Comparison of ENCODE assay signal across 1 cellular context in the genomic region with DNA sequence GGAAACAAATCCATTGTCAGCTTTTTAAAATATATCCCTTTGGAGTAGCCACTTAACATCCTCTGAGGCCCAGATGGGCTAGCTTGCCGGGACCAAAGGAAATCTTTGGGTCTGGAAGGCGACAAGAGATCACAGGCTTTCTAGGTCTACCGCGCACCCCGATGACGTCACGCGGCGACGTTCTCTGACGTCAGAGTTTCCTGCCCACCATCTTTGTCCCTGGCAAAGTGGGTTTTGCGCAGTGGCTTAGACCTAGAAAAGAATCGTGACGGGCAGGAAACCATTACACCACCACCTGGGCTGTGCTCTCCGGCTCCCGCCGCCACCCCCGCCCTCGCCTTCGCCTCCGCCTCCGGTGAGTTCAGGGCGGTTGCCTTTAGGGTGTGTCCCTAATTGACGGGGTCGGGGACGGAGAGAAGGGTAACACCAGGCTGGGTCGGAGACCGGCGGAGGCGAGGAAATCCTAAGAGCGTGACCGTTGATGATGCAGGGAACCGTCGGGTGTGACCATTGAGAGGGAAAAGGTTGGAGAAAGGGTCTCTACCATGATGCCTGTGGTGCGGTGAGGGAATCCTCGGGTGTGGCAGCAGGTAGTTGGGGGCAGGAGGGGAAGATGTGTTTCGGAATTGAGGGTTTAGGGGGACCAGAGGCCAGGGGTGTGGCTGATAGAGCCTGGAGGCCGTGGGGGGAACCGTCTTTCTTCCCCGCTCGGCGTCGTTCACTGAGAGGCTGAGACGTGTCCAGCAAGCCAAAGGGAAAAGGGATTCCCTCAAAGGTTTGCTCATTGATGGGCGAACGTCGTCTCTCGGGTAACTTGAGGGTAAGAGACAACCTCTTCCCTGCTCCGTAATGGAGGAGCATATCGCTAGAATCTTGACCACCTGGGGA.
A peak's percentile ranks its signal among the peaks of the same experiment; 100 is the strongest.
TF ChIP-seq lines count a peak whose summit lies in the region.

A gene (plus strand): TSS at position 249 of the 888 bp plus-strand sequence. CDS start 6,709 bp downstream, outside the sequence.

TF ChIP-seq in GM12878, 131 proteins besides CTCF, POLR2A, EP300 and RAD21 (continued from another document and continues in another):
- no peak for TF ChIP-seq CBX5 (IDR thresholded peaks at IDR 0.05; ENCODE audit: low read depth)
- TF ChIP-seq, protein P1, sequence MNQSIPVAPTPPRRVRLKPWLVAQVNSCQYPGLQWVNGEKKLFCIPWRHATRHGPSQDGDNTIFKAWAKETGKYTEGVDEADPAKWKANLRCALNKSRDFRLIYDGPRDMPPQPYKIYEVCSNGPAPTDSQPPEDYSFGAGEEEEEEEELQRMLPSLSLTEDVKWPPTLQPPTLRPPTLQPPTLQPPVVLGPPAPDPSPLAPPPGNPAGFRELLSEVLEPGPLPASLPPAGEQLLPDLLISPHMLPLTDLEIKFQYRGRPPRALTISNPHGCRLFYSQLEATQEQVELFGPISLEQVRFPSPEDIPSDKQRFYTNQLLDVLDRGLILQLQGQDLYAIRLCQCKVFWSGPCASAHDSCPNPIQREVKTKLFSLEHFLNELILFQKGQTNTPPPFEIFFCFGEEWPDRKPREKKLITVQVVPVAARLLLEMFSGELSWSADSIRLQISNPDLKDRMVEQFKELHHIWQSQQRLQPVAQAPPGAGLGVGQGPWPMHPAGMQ (IDR thresholded peaks at IDR 0.05; ENCODE audit: borderline replicate concordance) = no peak
- TF ChIP-seq CREM (IDR thresholded peaks at IDR 0.05; ENCODE audit: low read depth) = peak; percentile 100
- TF ChIP-seq KDM1A (IDR thresholded peaks at IDR 0.05; ENCODE audit: borderline replicate concordance) = no peak
- TF ChIP-seq TCF3 (IDR thresholded peaks at IDR 0.05; ENCODE audit: borderline replicate concordance, insufficient read depth, low read depth, low read length) = 0 out of 2 replicates have a peak, but pooled peaks have one; percentile 18
- no peak for TF ChIP-seq SREBF1 (IDR thresholded peaks at IDR 0.05; ENCODE audit: low read length)
- TF ChIP-seq IKZF2 (IDR thresholded peaks at IDR 0.05) = peak; percentile 51 to 67; a peak in 3 of 4 replicates
- TF ChIP-seq MYC (IDR thresholded peaks at IDR 0.05; ENCODE audit: insufficient read depth, insufficient read length, insufficient replicate concordance, low read length, severe bottlenecking) = no peak
- 0 out of 2 replicates have a peak, but pooled peaks have one; percentile 62 for TF ChIP-seq TCF12 (IDR thresholded peaks at IDR 0.05; ENCODE audit: low read depth, low read length)
- TF ChIP-seq SIN3A (IDR thresholded peaks at IDR 0.05; ENCODE audit: low read depth, low read length) = no peak
- TF ChIP-seq ESRRA (IDR thresholded peaks at IDR 0.05; ENCODE audit: low read length) = peak; percentile 50
- peak; percentile 100 for TF ChIP-seq YY1 (IDR thresholded peaks at IDR 0.05; ENCODE audit: low read depth, low read length)
- TF ChIP-seq NRF1 (conservative IDR thresholded peaks at IDR 0.05; ENCODE audit: low read depth, low read length) = 0 out of 2 replicates have a peak, but pooled peaks have one; percentile 15
- TF ChIP-seq CREB1 (IDR thresholded peaks at IDR 0.05; ENCODE audit: low read depth) = peak; percentile 100
- TF ChIP-seq, protein P2, sequence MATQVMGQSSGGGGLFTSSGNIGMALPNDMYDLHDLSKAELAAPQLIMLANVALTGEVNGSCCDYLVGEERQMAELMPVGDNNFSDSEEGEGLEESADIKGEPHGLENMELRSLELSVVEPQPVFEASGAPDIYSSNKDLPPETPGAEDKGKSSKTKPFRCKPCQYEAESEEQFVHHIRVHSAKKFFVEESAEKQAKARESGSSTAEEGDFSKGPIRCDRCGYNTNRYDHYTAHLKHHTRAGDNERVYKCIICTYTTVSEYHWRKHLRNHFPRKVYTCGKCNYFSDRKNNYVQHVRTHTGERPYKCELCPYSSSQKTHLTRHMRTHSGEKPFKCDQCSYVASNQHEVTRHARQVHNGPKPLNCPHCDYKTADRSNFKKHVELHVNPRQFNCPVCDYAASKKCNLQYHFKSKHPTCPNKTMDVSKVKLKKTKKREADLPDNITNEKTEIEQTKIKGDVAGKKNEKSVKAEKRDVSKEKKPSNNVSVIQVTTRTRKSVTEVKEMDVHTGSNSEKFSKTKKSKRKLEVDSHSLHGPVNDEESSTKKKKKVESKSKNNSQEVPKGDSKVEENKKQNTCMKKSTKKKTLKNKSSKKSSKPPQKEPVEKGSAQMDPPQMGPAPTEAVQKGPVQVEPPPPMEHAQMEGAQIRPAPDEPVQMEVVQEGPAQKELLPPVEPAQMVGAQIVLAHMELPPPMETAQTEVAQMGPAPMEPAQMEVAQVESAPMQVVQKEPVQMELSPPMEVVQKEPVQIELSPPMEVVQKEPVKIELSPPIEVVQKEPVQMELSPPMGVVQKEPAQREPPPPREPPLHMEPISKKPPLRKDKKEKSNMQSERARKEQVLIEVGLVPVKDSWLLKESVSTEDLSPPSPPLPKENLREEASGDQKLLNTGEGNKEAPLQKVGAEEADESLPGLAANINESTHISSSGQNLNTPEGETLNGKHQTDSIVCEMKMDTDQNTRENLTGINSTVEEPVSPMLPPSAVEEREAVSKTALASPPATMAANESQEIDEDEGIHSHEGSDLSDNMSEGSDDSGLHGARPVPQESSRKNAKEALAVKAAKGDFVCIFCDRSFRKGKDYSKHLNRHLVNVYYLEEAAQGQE (IDR thresholded peaks at IDR 0.05; ENCODE audit: low read depth, low read length) = no peak
- no peak for TF ChIP-seq MEF2B (IDR thresholded peaks at IDR 0.05; ENCODE audit: partially characterized antibody, poor library complexity, severe bottlenecking)
- TF ChIP-seq, protein P3, sequence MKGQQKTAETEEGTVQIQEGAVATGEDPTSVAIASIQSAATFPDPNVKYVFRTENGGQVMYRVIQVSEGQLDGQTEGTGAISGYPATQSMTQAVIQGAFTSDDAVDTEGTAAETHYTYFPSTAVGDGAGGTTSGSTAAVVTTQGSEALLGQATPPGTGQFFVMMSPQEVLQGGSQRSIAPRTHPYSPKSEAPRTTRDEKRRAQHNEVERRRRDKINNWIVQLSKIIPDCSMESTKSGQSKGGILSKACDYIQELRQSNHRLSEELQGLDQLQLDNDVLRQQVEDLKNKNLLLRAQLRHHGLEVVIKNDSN (IDR thresholded peaks at IDR 0.05; ENCODE audit: borderline replicate concordance, extremely low read length, insufficient read depth, low read depth, low read length) = no peak
- no peak for TF ChIP-seq POLR2AphosphoS2 (IDR thresholded peaks at IDR 0.05; ENCODE audit: low read depth, low read length)
- peak; percentile 46; the same call in 1 of the 2 replicates for TF ChIP-seq NR2F1 (conservative IDR thresholded peaks at IDR 0.05)
- TF ChIP-seq SMAD1 (IDR thresholded peaks at IDR 0.05; ENCODE audit: low read depth, partially characterized antibody) = peak; percentile 34
- peak; percentile 73; the same call in 1 of the 2 replicates for TF ChIP-seq PAX5 (IDR thresholded peaks at IDR 0.05; ENCODE audit: borderline replicate concordance, low read depth, low read length)
- TF ChIP-seq ZZZ3 (IDR thresholded peaks at IDR 0.05; ENCODE audit: control insufficient read depth, insufficient read length, low read depth) = no peak
- TF ChIP-seq, protein P4, sequence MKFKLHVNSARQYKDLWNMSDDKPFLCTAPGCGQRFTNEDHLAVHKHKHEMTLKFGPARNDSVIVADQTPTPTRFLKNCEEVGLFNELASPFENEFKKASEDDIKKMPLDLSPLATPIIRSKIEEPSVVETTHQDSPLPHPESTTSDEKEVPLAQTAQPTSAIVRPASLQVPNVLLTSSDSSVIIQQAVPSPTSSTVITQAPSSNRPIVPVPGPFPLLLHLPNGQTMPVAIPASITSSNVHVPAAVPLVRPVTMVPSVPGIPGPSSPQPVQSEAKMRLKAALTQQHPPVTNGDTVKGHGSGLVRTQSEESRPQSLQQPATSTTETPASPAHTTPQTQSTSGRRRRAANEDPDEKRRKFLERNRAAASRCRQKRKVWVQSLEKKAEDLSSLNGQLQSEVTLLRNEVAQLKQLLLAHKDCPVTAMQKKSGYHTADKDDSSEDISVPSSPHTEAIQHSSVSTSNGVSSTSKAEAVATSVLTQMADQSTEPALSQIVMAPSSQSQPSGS (IDR thresholded peaks at IDR 0.05; ENCODE audit: low read length) = peak; percentile 96
- TF ChIP-seq HDGF (IDR thresholded peaks at IDR 0.05) = peak; percentile 89
- TF ChIP-seq CEBPB (IDR thresholded peaks at IDR 0.05; ENCODE audit: borderline replicate concordance in 1 of 2, low read depth in 2 of 2, low read length in 2 of 2) = no peak
- TF ChIP-seq, protein P5, sequence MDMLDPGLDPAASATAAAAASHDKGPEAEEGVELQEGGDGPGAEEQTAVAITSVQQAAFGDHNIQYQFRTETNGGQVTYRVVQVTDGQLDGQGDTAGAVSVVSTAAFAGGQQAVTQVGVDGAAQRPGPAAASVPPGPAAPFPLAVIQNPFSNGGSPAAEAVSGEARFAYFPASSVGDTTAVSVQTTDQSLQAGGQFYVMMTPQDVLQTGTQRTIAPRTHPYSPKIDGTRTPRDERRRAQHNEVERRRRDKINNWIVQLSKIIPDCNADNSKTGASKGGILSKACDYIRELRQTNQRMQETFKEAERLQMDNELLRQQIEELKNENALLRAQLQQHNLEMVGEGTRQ (IDR thresholded peaks at IDR 0.05; ENCODE audit: borderline replicate concordance, low read depth, low read length) = no peak
- TF ChIP-seq, protein P6, sequence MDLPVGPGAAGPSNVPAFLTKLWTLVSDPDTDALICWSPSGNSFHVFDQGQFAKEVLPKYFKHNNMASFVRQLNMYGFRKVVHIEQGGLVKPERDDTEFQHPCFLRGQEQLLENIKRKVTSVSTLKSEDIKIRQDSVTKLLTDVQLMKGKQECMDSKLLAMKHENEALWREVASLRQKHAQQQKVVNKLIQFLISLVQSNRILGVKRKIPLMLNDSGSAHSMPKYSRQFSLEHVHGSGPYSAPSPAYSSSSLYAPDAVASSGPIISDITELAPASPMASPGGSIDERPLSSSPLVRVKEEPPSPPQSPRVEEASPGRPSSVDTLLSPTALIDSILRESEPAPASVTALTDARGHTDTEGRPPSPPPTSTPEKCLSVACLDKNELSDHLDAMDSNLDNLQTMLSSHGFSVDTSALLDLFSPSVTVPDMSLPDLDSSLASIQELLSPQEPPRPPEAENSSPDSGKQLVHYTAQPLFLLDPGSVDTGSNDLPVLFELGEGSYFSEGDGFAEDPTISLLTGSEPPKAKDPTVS (IDR thresholded peaks at IDR 0.05; ENCODE audit: low read depth, low read length) = no peak
- peak in 1 of 2 experiments; percentile 75; a peak in 1 of 4 replicates for TF ChIP-seq ETV6 (conservative IDR thresholded peaks at IDR 0.05 in 1 of 2, IDR thresholded peaks at IDR 0.05 in 1 of 2; ENCODE audit: borderline replicate concordance in 1 of 2, low read depth in 1 of 2)
- TF ChIP-seq TARDBP (IDR thresholded peaks at IDR 0.05; ENCODE audit: borderline replicate concordance) = peak; percentile 92
- no peak for TF ChIP-seq EZH2 (IDR thresholded peaks at IDR 0.05; ENCODE audit: borderline replicate concordance, control insufficient read depth, low read depth, low read length)
- TF ChIP-seq NFYA (IDR thresholded peaks at IDR 0.05; ENCODE audit: borderline replicate concordance, low read depth, low read length) = no peak
- no peak for TF ChIP-seq MTA3 (IDR thresholded peaks at IDR 0.05; ENCODE audit: borderline replicate concordance, low read length)
- TF ChIP-seq SMC3 (IDR thresholded peaks at IDR 0.05; ENCODE audit: borderline replicate concordance, low read length) = no peak
- no peak for TF ChIP-seq CBX3 (IDR thresholded peaks at IDR 0.05; ENCODE audit: borderline replicate concordance, low read depth)
- TF ChIP-seq, protein P7, sequence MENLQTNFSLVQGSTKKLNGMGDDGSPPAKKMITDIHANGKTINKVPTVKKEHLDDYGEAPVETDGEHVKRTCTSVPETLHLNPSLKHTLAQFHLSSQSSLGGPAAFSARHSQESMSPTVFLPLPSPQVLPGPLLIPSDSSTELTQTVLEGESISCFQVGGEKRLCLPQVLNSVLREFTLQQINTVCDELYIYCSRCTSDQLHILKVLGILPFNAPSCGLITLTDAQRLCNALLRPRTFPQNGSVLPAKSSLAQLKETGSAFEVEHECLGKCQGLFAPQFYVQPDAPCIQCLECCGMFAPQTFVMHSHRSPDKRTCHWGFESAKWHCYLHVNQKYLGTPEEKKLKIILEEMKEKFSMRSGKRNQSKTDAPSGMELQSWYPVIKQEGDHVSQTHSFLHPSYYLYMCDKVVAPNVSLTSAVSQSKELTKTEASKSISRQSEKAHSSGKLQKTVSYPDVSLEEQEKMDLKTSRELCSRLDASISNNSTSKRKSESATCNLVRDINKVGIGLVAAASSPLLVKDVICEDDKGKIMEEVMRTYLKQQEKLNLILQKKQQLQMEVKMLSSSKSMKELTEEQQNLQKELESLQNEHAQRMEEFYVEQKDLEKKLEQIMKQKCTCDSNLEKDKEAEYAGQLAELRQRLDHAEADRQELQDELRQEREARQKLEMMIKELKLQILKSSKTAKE (IDR thresholded peaks at IDR 0.05; ENCODE audit: low read depth, poor library complexity, severe bottlenecking) = peak; percentile 80
- TF ChIP-seq BHLHE40 (IDR thresholded peaks at IDR 0.05; ENCODE audit: borderline replicate concordance in 1 of 2, low read depth in 2 of 2, low read length in 1 of 2) = peak; percentile 70 to 84
- 0 out of 2 replicates have a peak, but pooled peaks have one; percentile 32 for TF ChIP-seq CHD1 (IDR thresholded peaks at IDR 0.05; ENCODE audit: low read depth, low read length)
- no peak for TF ChIP-seq WRNIP1 (IDR thresholded peaks at IDR 0.05; ENCODE audit: borderline replicate concordance, low read depth, low read length)
- peak; percentile 81 for TF ChIP-seq GABPA (IDR thresholded peaks at IDR 0.05; ENCODE audit: low read depth)
- TF ChIP-seq, protein P8, sequence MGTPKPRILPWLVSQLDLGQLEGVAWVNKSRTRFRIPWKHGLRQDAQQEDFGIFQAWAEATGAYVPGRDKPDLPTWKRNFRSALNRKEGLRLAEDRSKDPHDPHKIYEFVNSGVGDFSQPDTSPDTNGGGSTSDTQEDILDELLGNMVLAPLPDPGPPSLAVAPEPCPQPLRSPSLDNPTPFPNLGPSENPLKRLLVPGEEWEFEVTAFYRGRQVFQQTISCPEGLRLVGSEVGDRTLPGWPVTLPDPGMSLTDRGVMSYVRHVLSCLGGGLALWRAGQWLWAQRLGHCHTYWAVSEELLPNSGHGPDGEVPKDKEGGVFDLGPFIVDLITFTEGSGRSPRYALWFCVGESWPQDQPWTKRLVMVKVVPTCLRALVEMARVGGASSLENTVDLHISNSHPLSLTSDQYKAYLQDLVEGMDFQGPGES (IDR thresholded peaks at IDR 0.05) = no peak
